19 cellular contexts compared by ENCODE assay signal in genomic region chr22:44304354-44304753, GRCh38. TPM values are rescaled to one million over a fixed set of nuclear protein-coding genes. Genes with fewer than 3 reads are reported as not detected.
A peak's percentile ranks its signal among the peaks of the same experiment; 100 is the strongest.
DNase-seq lines count a peak whose midpoint lies in the region; ATAC-seq and TF ChIP-seq lines count a peak whose summit lies in the region.
"Had no signal": no experiment of that assay in that cellular context is flagged by ENCODE, and none has a peak within 500 bp of the region (broad histone marks: within the 10 kb centered on the region; RNA-seq: fewer than 3 reads in every experiment).

No MANE protein-coding gene starts in this region.

- peaks cover 7% of the 10 kb centered on the region for H3K4me1 ChIP-seq in PC-3 (ENCODE audit: insufficient read depth, low read length)
- H3K4me1 ChIP-seq: psoas muscle had no signal

- H3K27me3 ChIP-seq in PC-3 (ENCODE audit: low read length) = no peaks in the 10 kb centered on the region
- H3K27me3 ChIP-seq: hepatocyte had no signal

- H3K9me2 ChIP-seq in PC-3 (replicated peaks; ENCODE audit: low read length) = no peaks in the 10 kb centered on the region

- H3K27ac ChIP-seq in PC-3 (ENCODE audit: low read length) = no peak overlapping the region
- H3K27ac ChIP-seq: hepatocyte, KMS-11, psoas muscle had no signal

- peaks cover 12% of the 10 kb centered on the region for H3K4me1 Mint-ChIP-seq in stimulated activated naive CD8-positive, alpha-beta T cell treated with anti-CD3 and anti-CD28 coated beads, Interleukin-15, amount 100 ng/mL, for 72 hours
- no peaks in the 10 kb centered on the region for H3K4me1 Mint-ChIP-seq in activated T-cell treated with anti-CD3 and anti-CD28 coated beads, Interleukin-2, amount 50 U/mL, for 72 hours (ENCODE audit: low read depth)

- peak; percentile 55 for DNase-seq in GM04504 (ENCODE audit: low read depth)
- peak; percentile 11 for DNase-seq in PC-3
- peak; percentile 68 for DNase-seq in fibroblast of peridontal ligament (ENCODE audit: extremely low read depth)
- no peak for DNase-seq in stimulated activated naive CD8-positive, alpha-beta T cell treated with anti-CD3 and anti-CD28 coated beads, Interleukin-15, amount 100 ng/mL, for 72 hours
- no peak for DNase-seq in activated T-cell treated with anti-CD3 and anti-CD28 coated beads, Interleukin-2, amount 50 U/mL, for 72 hours
- DNase-seq: activated CD4-positive, alpha-beta T cell treated with anti-CD3 and anti-CD28 coated beads, Interleukin-2, amount 50 U/mL, for 4 hours; caudate nucleus; CD8-positive, alpha-beta T cell; H9; left cardiac atrium; NCI-H1417 treated with DMSO at 0.1 percent for 48 hours; NCI-H510A; psoas muscle; stimulated activated CD4-positive, alpha-beta T cell treated with anti-CD3 and anti-CD28 coated beads, Interleukin-2, amount 100 ng/mL, for 24 hours; T-helper 9 cell had no signal

- TF ChIP-seq CTCF in PC-3 (conservative IDR thresholded peaks at IDR 0.05; ENCODE audit: low read depth, low read length) = no peak

- H4K20me1 ChIP-seq in PC-3 (ENCODE audit: low read length) = no peaks in the 10 kb centered on the region

- H2AFZ ChIP-seq in PC-3 (ENCODE audit: low read length) = no peak overlapping the region
- H2AFZ ChIP-seq: hepatocyte had no signal

- H3K9me3 Mint-ChIP-seq in stimulated activated naive CD8-positive, alpha-beta T cell treated with anti-CD3 and anti-CD28 coated beads, Interleukin-15, amount 100 ng/mL, for 72 hours = no peaks in the 10 kb centered on the region
- H3K9me3 Mint-ChIP-seq in activated T-cell treated with anti-CD3 and anti-CD28 coated beads, Interleukin-2, amount 50 U/mL, for 72 hours = no peaks in the 10 kb centered on the region
- H3K9me3 Mint-ChIP-seq: CD8-positive, alpha-beta T cell had no signal

- CTCF ChIA-PET in PC-3 (lab: Charles Lee) = no interaction called here

- H3K9me3 ChIP-seq in PC-3 (ENCODE audit: low read length) = no peaks in the 10 kb centered on the region
- H3K9me3 ChIP-seq: psoas muscle had no signal

- intact Hi-C loops in PC-3 (cut with micrococcal nuclease) = no loop called here

- H3K4me2 ChIP-seq in PC-3 (ENCODE audit: low read length) = no peak overlapping the region
- H3K4me2 ChIP-seq: hepatocyte, KMS-11 had no signal

- no peaks in the 10 kb centered on the region for H3K36me3 Mint-ChIP-seq in activated T-cell treated with anti-CD3 and anti-CD28 coated beads, Interleukin-2, amount 50 U/mL, for 72 hours (ENCODE audit: insufficient read depth in 2 of 2)
- H3K36me3 Mint-ChIP-seq: CD8-positive, alpha-beta T cell had no signal

- POLR2A ChIA-PET in PC-3 (lab: Charles Lee; ENCODE audit: unreplicated experiment) = no interaction called here

- H3K27me3 Mint-ChIP-seq in stimulated activated naive CD8-positive, alpha-beta T cell treated with anti-CD3 and anti-CD28 coated beads, Interleukin-15, amount 100 ng/mL, for 72 hours = peaks cover 15% of the 10 kb centered on the region
- H3K27me3 Mint-ChIP-seq in activated T-cell treated with anti-CD3 and anti-CD28 coated beads, Interleukin-2, amount 50 U/mL, for 72 hours (ENCODE audit: low read depth) = peaks cover 10% of the 10 kb centered on the region

- H3K9ac ChIP-seq in PC-3 (ENCODE audit: low read length) = no peak overlapping the region
- H3K9ac ChIP-seq: KMS-11 had no signal

- no TSS peak for BruUV-seq in PC-3 (replicated peaks; lab: Mats Ljungman, UMichigan)

- no peaks in the 10 kb centered on the region for H3K36me3 ChIP-seq in PC-3 (ENCODE audit: low read depth, low read length)

- no peaks in the 10 kb centered on the region for H3K79me2 ChIP-seq in PC-3 (ENCODE audit: low read length)
- H3K79me2 ChIP-seq: hepatocyte had no signal

- no peak overlapping the region for H3K27ac Mint-ChIP-seq in stimulated activated naive CD8-positive, alpha-beta T cell treated with anti-CD3 and anti-CD28 coated beads, Interleukin-15, amount 100 ng/mL, for 72 hours
- no peak overlapping the region for H3K27ac Mint-ChIP-seq in activated T-cell treated with anti-CD3 and anti-CD28 coated beads, Interleukin-2, amount 50 U/mL, for 72 hours
- H3K27ac Mint-ChIP-seq: CD8-positive, alpha-beta T cell had no signal

- H3K4me3 ChIP-seq in PC-3 (ENCODE audit: low read length) = no peak overlapping the region
- H3K4me3 ChIP-seq: hepatocyte, psoas muscle had no signal

- ATAC-seq in PC-3 (no peak), GM19351 (IDR thresholded peaks at IDR 0.05; ENCODE audit: unreplicated experiment) (no peak), GM18870 (IDR thresholded peaks at IDR 0.05; ENCODE audit: unreplicated experiment) (no peak)
- peak; percentile 48 for ATAC-seq in stimulated activated naive CD8-positive, alpha-beta T cell treated with anti-CD3 and anti-CD28 coated beads, Interleukin-15, amount 100 ng/mL, for 72 hours
- no peak for ATAC-seq in activated T-cell treated with anti-CD3 and anti-CD28 coated beads, Interleukin-2, amount 50 U/mL, for 72 hours (replicated peaks in 1 of 2)
- ATAC-seq: CD8-positive, alpha-beta T cell; left cardiac atrium; psoas muscle had no signal

- no peak overlapping the region for H3K4me3 Mint-ChIP-seq in stimulated activated naive CD8-positive, alpha-beta T cell treated with anti-CD3 and anti-CD28 coated beads, Interleukin-15, amount 100 ng/mL, for 72 hours
- no peak overlapping the region for H3K4me3 Mint-ChIP-seq in activated T-cell treated with anti-CD3 and anti-CD28 coated beads, Interleukin-2, amount 50 U/mL, for 72 hours
- H3K4me3 Mint-ChIP-seq: CD8-positive, alpha-beta T cell; H9 had no signal

- H3F3A ChIP-seq in PC-3 (ENCODE audit: low read length, unreplicated experiment) = no peaks in the 10 kb centered on the region

RNA-seq across cellular contexts. Expression of gene SHISAL1, which starts 8.4 kb away (rescaled TPM):
- total RNA-seq in PC-3 (2014; rRNA removed) = 1.1 and 2.2 TPM in 2 replicates
- total RNA-seq in activated T-cell treated with anti-CD3 and anti-CD28 coated beads, Interleukin-2, amount 50 U/mL, for 72 hours = not detected
- total RNA-seq: CD8-positive, alpha-beta T cell had no signal

Comparison
In these comparisons a context has a peak if more than half of its experiments do, and no peak if none do; other contexts are left out.
1. DNase-seq: peak in GM04504 (single experiment), PC-3 (single experiment) and fibroblast of peridontal ligament (single experiment); none in stimulated activated naive CD8-positive, alpha-beta T cell treated with anti-CD3 and anti-CD28 coated beads, Interleukin-15, amount 100 ng/mL, for 72 hours (0 of 2) and activated T-cell treated with anti-CD3 and anti-CD28 coated beads, Interleukin-2, amount 50 U/mL, for 72 hours (0 of 2).